Comparison of ENCODE assay signal across 1 cellular context in the genomic region with DNA sequence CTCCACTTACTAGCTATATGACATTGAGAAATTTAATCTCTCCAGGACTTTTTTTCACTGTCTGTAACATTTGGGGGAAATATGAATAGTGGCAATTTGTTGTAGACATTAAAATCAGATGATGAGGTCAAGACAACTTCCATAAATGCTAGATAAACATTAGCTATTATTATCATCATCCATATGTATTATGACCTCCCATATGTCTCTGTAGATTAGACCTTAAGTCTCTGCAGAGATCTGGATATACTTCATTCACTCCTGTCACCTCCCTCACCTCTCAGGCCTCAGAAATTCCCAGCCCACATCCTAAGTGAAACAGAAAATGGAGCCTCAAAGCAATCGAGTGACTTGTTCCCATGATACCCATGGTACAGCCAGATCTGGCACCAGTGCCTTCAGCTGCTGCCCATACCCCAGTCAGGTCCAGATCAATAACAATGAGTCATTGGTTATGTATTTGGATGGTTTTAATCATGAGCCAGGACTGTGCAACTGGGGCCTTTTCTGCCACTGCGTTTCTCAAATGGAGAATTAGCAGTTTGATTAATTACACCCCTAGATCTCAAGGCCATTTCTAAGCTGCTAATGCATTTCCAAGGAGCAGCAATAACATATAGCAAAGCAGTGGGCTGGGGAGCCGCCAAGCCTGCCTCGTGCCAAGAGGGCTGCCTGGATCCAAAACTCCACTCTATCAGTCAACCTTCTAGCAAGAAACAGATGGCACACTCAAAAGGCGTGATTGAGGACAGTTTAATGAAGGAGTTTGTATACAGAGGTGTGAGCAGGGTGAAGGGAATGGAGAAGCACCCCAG.
TF ChIP-seq lines count a peak whose summit lies in the region.

No MANE protein-coding gene starts in this region.

TF ChIP-seq in GM12878, 131 proteins besides CTCF, POLR2A, EP300 and RAD21:
- no peak for TF ChIP-seq SMARCA5 (IDR thresholded peaks at IDR 0.05)
- TF ChIP-seq SPI1 (IDR thresholded peaks at IDR 0.05; ENCODE audit: borderline replicate concordance, insufficient read depth, low read depth, low read length): no peak
- TF ChIP-seq BACH1 (IDR thresholded peaks at IDR 0.05; ENCODE audit: borderline replicate concordance): no peak
- TF ChIP-seq KLF5 (IDR thresholded peaks at IDR 0.05; ENCODE audit: partially characterized antibody): no peak
- no peak for TF ChIP-seq ASH2L (IDR thresholded peaks at IDR 0.05; ENCODE audit: borderline replicate concordance, low read depth)
- TF ChIP-seq MYC (IDR thresholded peaks at IDR 0.05; ENCODE audit: insufficient read depth, insufficient read length, insufficient replicate concordance, low read length, severe bottlenecking): no peak
- TF ChIP-seq HCFC1 (IDR thresholded peaks at IDR 0.05; ENCODE audit: low read length): no peak
- TF ChIP-seq, protein P1, sequence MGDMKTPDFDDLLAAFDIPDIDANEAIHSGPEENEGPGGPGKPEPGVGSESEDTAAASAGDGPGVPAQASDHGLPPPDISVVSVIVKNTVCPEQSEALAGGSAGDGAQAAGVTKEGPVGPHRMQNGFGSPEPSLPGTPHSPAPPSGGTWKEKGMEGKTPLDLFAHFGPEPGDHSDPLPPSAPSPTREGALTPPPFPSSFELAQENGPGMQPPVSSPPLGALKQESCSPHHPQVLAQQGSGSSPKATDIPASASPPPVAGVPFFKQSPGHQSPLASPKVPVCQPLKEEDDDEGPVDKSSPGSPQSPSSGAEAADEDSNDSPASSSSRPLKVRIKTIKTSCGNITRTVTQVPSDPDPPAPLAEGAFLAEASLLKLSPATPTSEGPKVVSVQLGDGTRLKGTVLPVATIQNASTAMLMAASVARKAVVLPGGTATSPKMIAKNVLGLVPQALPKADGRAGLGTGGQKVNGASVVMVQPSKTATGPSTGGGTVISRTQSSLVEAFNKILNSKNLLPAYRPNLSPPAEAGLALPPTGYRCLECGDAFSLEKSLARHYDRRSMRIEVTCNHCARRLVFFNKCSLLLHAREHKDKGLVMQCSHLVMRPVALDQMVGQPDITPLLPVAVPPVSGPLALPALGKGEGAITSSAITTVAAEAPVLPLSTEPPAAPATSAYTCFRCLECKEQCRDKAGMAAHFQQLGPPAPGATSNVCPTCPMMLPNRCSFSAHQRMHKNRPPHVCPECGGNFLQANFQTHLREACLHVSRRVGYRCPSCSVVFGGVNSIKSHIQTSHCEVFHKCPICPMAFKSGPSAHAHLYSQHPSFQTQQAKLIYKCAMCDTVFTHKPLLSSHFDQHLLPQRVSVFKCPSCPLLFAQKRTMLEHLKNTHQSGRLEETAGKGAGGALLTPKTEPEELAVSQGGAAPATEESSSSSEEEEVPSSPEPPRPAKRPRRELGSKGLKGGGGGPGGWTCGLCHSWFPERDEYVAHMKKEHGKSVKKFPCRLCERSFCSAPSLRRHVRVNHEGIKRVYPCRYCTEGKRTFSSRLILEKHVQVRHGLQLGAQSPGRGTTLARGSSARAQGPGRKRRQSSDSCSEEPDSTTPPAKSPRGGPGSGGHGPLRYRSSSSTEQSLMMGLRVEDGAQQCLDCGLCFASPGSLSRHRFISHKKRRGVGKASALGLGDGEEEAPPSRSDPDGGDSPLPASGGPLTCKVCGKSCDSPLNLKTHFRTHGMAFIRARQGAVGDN (IDR thresholded peaks at IDR 0.05): no peak
- TF ChIP-seq CREM (IDR thresholded peaks at IDR 0.05; ENCODE audit: low read depth): no peak
- TF ChIP-seq STAT1 (conservative IDR thresholded peaks at IDR 0.05): no peak
- TF ChIP-seq GABPA (IDR thresholded peaks at IDR 0.05; ENCODE audit: low read depth): no peak
- no peak for TF ChIP-seq YY1 (IDR thresholded peaks at IDR 0.05; ENCODE audit: low read depth, low read length)
- TF ChIP-seq ZNF217 (IDR thresholded peaks at IDR 0.05): no peak
- no peak for TF ChIP-seq ETV6 (conservative IDR thresholded peaks at IDR 0.05 in 1 of 2, IDR thresholded peaks at IDR 0.05 in 1 of 2; ENCODE audit: borderline replicate concordance in 1 of 2, low read depth in 1 of 2)
- TF ChIP-seq ZNF622 (IDR thresholded peaks at IDR 0.05): no peak
- no peak for TF ChIP-seq CEBPB (IDR thresholded peaks at IDR 0.05; ENCODE audit: borderline replicate concordance in 1 of 2, low read depth in 2 of 2, low read length in 2 of 2)
- TF ChIP-seq SUZ12 (IDR thresholded peaks at IDR 0.05; ENCODE audit: unreplicated experiment): no peak
- no peak for TF ChIP-seq SREBF2 (IDR thresholded peaks at IDR 0.05; ENCODE audit: low read length)
- TF ChIP-seq SIX5 (IDR thresholded peaks at IDR 0.05; ENCODE audit: low read depth, low read length, severe bottlenecking): no peak
- TF ChIP-seq RELA (IDR thresholded peaks at IDR 0.05; ENCODE audit: borderline replicate concordance, partially characterized antibody): no peak
